Comparison of ENCODE assay signal across 1 cellular context in genomic region chr1:52532247-52532646, GRCh38.
TF ChIP-seq lines count a peak whose summit lies in the region.

No MANE protein-coding gene starts in this region.

TF ChIP-seq in GM12878, 131 proteins besides CTCF, POLR2A, EP300 and RAD21:
- TF ChIP-seq ZNF384 (IDR thresholded peaks at IDR 0.05; ENCODE audit: borderline replicate concordance, low read depth, low read length) (no peak), HDGF (IDR thresholded peaks at IDR 0.05) (no peak), PRDM15 (CRISPR knock-in tag; IDR thresholded peaks at IDR 0.05) (no peak), CBFB (IDR thresholded peaks at IDR 0.05; ENCODE audit: low read depth) (no peak), STAT1 (conservative IDR thresholded peaks at IDR 0.05) (no peak), FOXM1 (IDR thresholded peaks at IDR 0.05; ENCODE audit: low read depth, low read length) (peak; percentile 52; the same call in 1 of the 2 replicates), SMARCA5 (IDR thresholded peaks at IDR 0.05) (no peak), MYC (IDR thresholded peaks at IDR 0.05; ENCODE audit: insufficient read depth, insufficient read length, insufficient replicate concordance, low read length, severe bottlenecking) (no peak), ASH2L (IDR thresholded peaks at IDR 0.05; ENCODE audit: borderline replicate concordance, low read depth) (no peak), MXI1 (IDR thresholded peaks at IDR 0.05; ENCODE audit: low read depth, low read length) (no peak), RUNX3 (IDR thresholded peaks at IDR 0.05; ENCODE audit: low read length) (peak; percentile 43; the same call in 1 of the 2 replicates), ZNF592 (IDR thresholded peaks at IDR 0.05) (no peak), PAX5 (IDR thresholded peaks at IDR 0.05; ENCODE audit: borderline replicate concordance, low read depth, low read length) (0 out of 2 replicates have a peak, but pooled peaks have one; percentile 32), ZBTB40 (IDR thresholded peaks at IDR 0.05; ENCODE audit: borderline replicate concordance) (no peak), FOXK2 (IDR thresholded peaks at IDR 0.05) (no peak), KAT2A (conservative IDR thresholded peaks at IDR 0.05; ENCODE audit: control insufficient read depth, low read depth, low read length) (no peak), ATF3 (IDR thresholded peaks at IDR 0.05; ENCODE audit: borderline replicate concordance, extremely low read depth, low read depth, low read length) (no peak), POU2F2 (IDR thresholded peaks at IDR 0.05; ENCODE audit: borderline replicate concordance, low read depth, low read length) (no peak), SMAD1 (IDR thresholded peaks at IDR 0.05; ENCODE audit: low read depth, partially characterized antibody) (no peak), CREM (IDR thresholded peaks at IDR 0.05; ENCODE audit: low read depth) (0 out of 2 replicates have a peak, but pooled peaks have one; percentile 5)
